ENCODE assay signal across 26 cellular contexts in the genomic region with DNA sequence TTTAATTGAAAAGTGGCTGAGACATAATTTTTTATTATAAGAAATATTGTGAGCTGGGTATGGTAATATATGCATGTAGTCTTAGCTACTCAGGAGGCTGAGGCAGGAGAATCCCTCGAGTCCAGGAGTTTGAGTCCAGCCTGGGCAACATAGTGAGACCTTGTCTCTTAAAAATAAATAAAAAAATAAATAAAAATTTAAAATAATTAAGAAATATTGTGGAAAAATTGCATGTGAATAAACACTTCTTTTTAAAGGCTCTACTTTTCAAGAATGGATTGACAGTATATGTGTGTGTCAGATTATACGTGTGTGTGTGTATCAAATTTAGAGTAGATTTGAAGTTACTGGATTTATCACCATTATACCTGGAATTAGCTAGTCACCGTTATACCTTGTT.
"Had no signal": no experiment of that assay in that cellular context is flagged by ENCODE, and none has a peak within 500 bp of the region (broad histone marks: within the 10 kb centered on the region; RNA-seq: fewer than 3 reads in every experiment).

No MANE protein-coding gene starts in this region.

- H3K27ac Mint-ChIP-seq: immature natural killer cell; mesothelial cell of epicardium; naive thymus-derived CD8-positive, alpha-beta T cell had no signal

- DNase-seq: dermis blood vessel endothelial cell; dorsolateral prefrontal cortex; effector CD4-positive, alpha-beta T cell; effector memory CD4-positive, alpha-beta T cell; erythroblast; esophagus squamous epithelium; foreskin fibroblast; foreskin melanocyte; heart left ventricle; hypothalamus; immature natural killer cell; islet precursor cell; kidney; kidney glomerular epithelial cell; left colon; left ventricle myocardium superior; lower lobe of right lung; mesenchymal stem cell; mucosa of descending colon; naive B cell; naive thymus-derived CD8-positive, alpha-beta T cell had no signal

- FAIRE-seq: colon, kidney had no signal

- H3K4me3 Mint-ChIP-seq: immature natural killer cell; mesothelial cell of epicardium; naive B cell; naive thymus-derived CD8-positive, alpha-beta T cell had no signal

- H3K9me3 Mint-ChIP-seq: immature natural killer cell; mesothelial cell of epicardium; naive thymus-derived CD8-positive, alpha-beta T cell had no signal

- H3K4me1 Mint-ChIP-seq: immature natural killer cell had no signal

- H3K27me3 Mint-ChIP-seq: naive B cell; naive thymus-derived CD8-positive, alpha-beta T cell had no signal

- ATAC-seq: esophagus mucosa; gastroesophageal sphincter; heart left ventricle; left colon; left lobe of liver; left ventricle myocardium superior; lower lobe of right lung; mucosa of descending colon; naive thymus-derived CD8-positive, alpha-beta T cell had no signal
